ENCODE assay signal across 9 cellular contexts in genomic region chr4:39464886-39465501, GRCh38. TPM values are rescaled to one million over a fixed set of nuclear protein-coding genes. Genes with fewer than 3 reads are reported as not detected.
A peak's percentile ranks its signal among the peaks of the same experiment; 100 is the strongest.
DNase-seq lines count a peak whose midpoint lies in the region; TF ChIP-seq lines count a peak whose summit lies in the region.
"Had no signal": no experiment of that assay in that cellular context is flagged by ENCODE, and none has a peak within 500 bp of the region (broad histone marks: within the 10 kb centered on the region; RNA-seq: fewer than 3 reads in every experiment).

No MANE protein-coding gene starts in this region.

- H3K9me3 ChIP-seq in SJCRH30 (replicated peaks) = no peaks in the 10 kb centered on the region
- no peaks in the 10 kb centered on the region for H3K9me3 ChIP-seq in CD4-positive, alpha-beta memory T cell (ENCODE audit: control insufficient read depth in 1 of 2, low read length in 2 of 2)

- H3K4me3 ChIP-seq in ACC112 (ENCODE audit: low read depth, low read length) (no peak overlapping the region; the same call in 1 of the 2 replicates), SJCRH30 (no peak overlapping the region), fibroblast of mammary gland (ENCODE audit: control insufficient read depth, low read depth, low read length) (no peak overlapping the region)
- no peak overlapping the region for H3K4me3 ChIP-seq in CD4-positive, alpha-beta memory T cell (ENCODE audit: low read length in 2 of 2)

- peak overlapping the region; percentile 49; the same call in 1 of the 2 replicates for H3K27ac ChIP-seq in ACC112 (ENCODE audit: low read depth, low read length)
- peak overlapping the region; percentile 16; the same call in 1 of the 2 replicates for H3K27ac ChIP-seq in SJCRH30
- no peak overlapping the region for H3K27ac ChIP-seq in CD4-positive, alpha-beta memory T cell (ENCODE audit: low read depth, low read length)
- H3K27ac ChIP-seq: epithelial cell of prostate had no signal

- H2AFZ ChIP-seq in ACC112 (ENCODE audit: low read length, unreplicated experiment) = peak overlapping the region; percentile 54

- no peaks in the 10 kb centered on the region for H3K9me3 Mint-ChIP-seq in CD4-positive, alpha-beta memory T cell

- H3K4me3 Mint-ChIP-seq in CD4-positive, alpha-beta memory T cell = no peak overlapping the region

- CTCF ChIA-PET in CD4-positive, alpha-beta memory T cell (lab: Charles Lee; ENCODE audit: partially characterized antibody) = interaction anchor here (0.6 to 2.0 kb wide), 2 partner anchors 9 to 509 kb away, joined by 3 to 4 read pairs; no protein-coding TSS in a partner anchor

- no peaks in the 10 kb centered on the region for H3K27me3 Mint-ChIP-seq in CD4-positive, alpha-beta memory T cell

- peaks cover 14 to 27% of the 10 kb centered on the region in 2 donors for H3K36me3 Mint-ChIP-seq in CD4-positive, alpha-beta memory T cell

- peak; percentile 32 for TF ChIP-seq CTCF in fibroblast of mammary gland (conservative IDR thresholded peaks at IDR 0.05; ENCODE audit: control insufficient read depth, insufficient read depth, low read depth, low read length)

- peak overlapping the region in 1 of 7 donors; percentile 17 for H3K27ac Mint-ChIP-seq in CD4-positive, alpha-beta memory T cell

- H3K4me1 Mint-ChIP-seq in CD4-positive, alpha-beta memory T cell = peaks cover under 1 to 3% (median under 1%) of the 10 kb centered on the region in 4 donors

- H3K4me1 ChIP-seq in ACC112 (ENCODE audit: control insufficient read depth, insufficient read depth, low read length, unreplicated experiment) (peaks cover 7% of the 10 kb centered on the region), SJCRH30 (0 out of 2 replicates have a peak, but pooled peaks cover 3% of the 10 kb centered on the region)
- H3K4me1 ChIP-seq in CD4-positive, alpha-beta memory T cell (ENCODE audit: insufficient read depth, low read length) = peaks cover 6% of the 10 kb centered on the region

- intact Hi-C loops in CD4-positive, alpha-beta memory T cell (cut with micrococcal nuclease) = loop anchor here (5.0 kb wide), 2 partner anchors 563 to 1377 kb away; no protein-coding TSS in a partner anchor

- POLR2A ChIA-PET in CD4-positive, alpha-beta memory T cell (lab: Charles Lee; ENCODE audit: partially characterized antibody) = no interaction called here

- H3K79me2 ChIP-seq in ACC112 (ENCODE audit: control insufficient read depth, insufficient read depth, low read length, unreplicated experiment) = peaks cover 12% of the 10 kb centered on the region

- DNase-seq in H4 (ENCODE audit: low spot score) = peak; percentile 91
- DNase-seq in SJCRH30 = peak; percentile 14 to 56
- peak; percentile 93 for DNase-seq in fibroblast of mammary gland (ENCODE audit: low read depth)
- no peak for DNase-seq in NCI-H146 treated with DMSO at 0.1 percent for 48 hours (lab: John Stamatoyannopoulos, UW; ENCODE audit: unreplicated experiment)
- no peak for DNase-seq in COR-L47 (lab: John Stamatoyannopoulos, UW)
- no peak for DNase-seq in CD4-positive, alpha-beta memory T cell
- no peak for DNase-seq in NCI-H128 (lab: John Stamatoyannopoulos, UW; ENCODE audit: unreplicated experiment)

- H3K36me3 ChIP-seq in ACC112 (ENCODE audit: insufficient read depth, low read length) = peaks cover 10% of the 10 kb centered on the region
- peaks cover 10% of the 10 kb centered on the region for H3K36me3 ChIP-seq in SJCRH30
- no peaks in the 10 kb centered on the region for H3K36me3 ChIP-seq in CD4-positive, alpha-beta memory T cell (ENCODE audit: insufficient read depth, low read length)

- H3K27me3 ChIP-seq in ACC112 (ENCODE audit: insufficient read depth, low read length) (no peaks in the 10 kb centered on the region), SJCRH30 (no peaks in the 10 kb centered on the region)
- no peaks in the 10 kb centered on the region for H3K27me3 ChIP-seq in CD4-positive, alpha-beta memory T cell (ENCODE audit: insufficient read depth, low read length)

RNA-seq across cellular contexts. Expression of gene LIAS, which starts 6.1 kb away (rescaled TPM):
- total RNA-seq in H4 (2014; rRNA removed; shearing (Covaris generic)) = 13.6 and 16.6 TPM in 2 replicates
- 19.7 and 20.3 TPM in 2 replicates for total RNA-seq in SJCRH30 (2014; rRNA removed; shearing (Covaris generic))
- total RNA-seq in CD4-positive, alpha-beta memory T cell = 10 to 100 TPM; 21.7 to 24.7 TPM
- 10 to 100 TPM; 13.2 to 17.7 TPM for polyA plus RNA-seq in CD4-positive, alpha-beta memory T cell

RNA-seq across cellular contexts. Expression of gene RPL9, which starts 6.3 kb away (rescaled TPM):
- total RNA-seq in H4 (2014; rRNA removed; shearing (Covaris generic)) = 4,508 and 5,734 TPM in 2 replicates
- total RNA-seq in SJCRH30 (2014; rRNA removed; shearing (Covaris generic)) = 5,399 and 5,923 TPM in 2 replicates
- 1,000 to 10,000 TPM; 2,318 to 2,449 TPM for total RNA-seq in CD4-positive, alpha-beta memory T cell
- polyA plus RNA-seq in CD4-positive, alpha-beta memory T cell = 1,000 to 10,000 TPM; 2,416 to 2,913 TPM

RNA-seq across cellular contexts. Expression of gene KLB, which starts 58.3 kb away (rescaled TPM):
- not detected in 2 replicates for total RNA-seq in H4 (2014; rRNA removed; shearing (Covaris generic))
- 0.02 TPM in 1 of 2 replicates, not detected in the other for total RNA-seq in SJCRH30 (2014; rRNA removed; shearing (Covaris generic))
- total RNA-seq in CD4-positive, alpha-beta memory T cell = not detected
- under 1 TPM in 1 of 2 donors, not detected in 1; 0.06 TPM for polyA plus RNA-seq in CD4-positive, alpha-beta memory T cell

Comparison
In these comparisons a context has a peak if more than half of its experiments do, and no peak if none do; other contexts are left out.
1. DNase-seq: peak in H4 (single experiment), SJCRH30 (2 of 2) and fibroblast of mammary gland (single experiment); none in NCI-H146 treated with DMSO at 0.1 percent for 48 hours (single experiment), COR-L47 (single experiment), CD4-positive, alpha-beta memory T cell (0 of 5) and NCI-H128 (single experiment).